ENCODE assay signal across 1 cellular context in genomic region chr17:46401033-46401432, GRCh38. TPM values are rescaled to one million over a fixed set of nuclear protein-coding genes. Genes with fewer than 3 reads are reported as not detected.
"Had no signal": no experiment of that assay in that cellular context is flagged by ENCODE, and none has a peak within 500 bp of the region (broad histone marks: within the 10 kb centered on the region; RNA-seq: fewer than 3 reads in every experiment).

No MANE protein-coding gene starts in this region.

RNA-seq across cellular contexts. Expression of gene ARL17B, which starts 39.5 kb away (rescaled TPM):
- total RNA-seq: ascending aorta had no signal
